Comparison of ENCODE assay signal across 22 cellular contexts in the genomic region with DNA sequence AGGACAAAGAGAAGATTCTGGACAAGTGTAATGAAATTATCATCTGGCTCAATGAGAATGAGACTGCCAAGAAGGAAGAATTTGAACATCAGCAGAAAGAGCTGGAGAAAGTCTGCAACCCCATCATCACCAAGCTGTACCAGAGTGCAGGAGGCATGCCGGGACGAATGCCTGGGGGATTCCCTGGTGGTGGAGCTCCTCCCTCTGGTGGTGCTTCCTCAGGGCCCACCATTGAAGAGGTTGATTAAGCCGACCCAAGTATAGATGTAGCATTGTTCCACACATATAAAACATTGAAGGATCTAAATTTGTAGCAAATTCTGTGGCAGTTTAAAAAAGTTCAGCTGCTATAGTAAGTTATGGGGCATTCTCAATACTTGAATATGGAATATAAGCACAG.
"Had no signal": no experiment of that assay in that cellular context is flagged by ENCODE, and none has a peak within 500 bp of the region (broad histone marks: within the 10 kb centered on the region; RNA-seq: fewer than 3 reads in every experiment).

No MANE protein-coding gene starts in this region.

- H3K4me3 ChIP-seq: esophagus squamous epithelium, lung, suprapubic skin, transverse colon, vagina had no signal

- H3K27me3 ChIP-seq: vagina had no signal

- ATAC-seq: activated CD4-positive, alpha-beta T cell treated with anti-CD3 and anti-CD28 coated beads for 36 hours; activated CD8-positive, alpha-beta memory T cell treated with anti-CD3 and anti-CD28 coated beads, Interleukin-2, amount 10 ng/mL, durations not matched to agents 7 days and 5 days; left lobe of liver had no signal

- H3K4me1 Mint-ChIP-seq: nephron had no signal

- H3K27ac Mint-ChIP-seq: activated CD4-positive, alpha-beta memory T cell treated with anti-CD3 and anti-CD28 coated beads, Interleukin-2, amount 10 ng/mL, durations not matched to agents 7 days and 5 days; activated CD4-positive, alpha-beta T cell treated with anti-CD3 and anti-CD28 coated beads for 36 hours; activated CD8-positive, alpha-beta memory T cell treated with anti-CD3 and anti-CD28 coated beads, Interleukin-2, amount 10 ng/mL, durations not matched to agents 7 days and 5 days; activated naive CD8-positive, alpha-beta T cell treated with anti-CD3 and anti-CD28 coated beads for 36 hours; nephron; stimulated activated naive CD8-positive, alpha-beta T cell treated with anti-CD3 and anti-CD28 coated beads, Interleukin-15, Interleukin-2, amounts not matched to agents 100 ng/mL and 50 ng/mL, for 24 hours; T-helper 1 cell treated with Interleukin-12 subunit alpha and Interleukin-12 subunit beta and Interleukin-4 antibody, amounts not matched to agents 30 μg/mL and 1 μg/mL, for 36 hours had no signal

- H3K4me3 Mint-ChIP-seq: activated CD4-positive, alpha-beta memory T cell treated with anti-CD3 and anti-CD28 coated beads, Interleukin-2, amount 10 ng/mL, durations not matched to agents 7 days and 5 days; activated CD4-positive, alpha-beta T cell treated with anti-CD3 and anti-CD28 coated beads for 36 hours; activated CD8-positive, alpha-beta memory T cell treated with anti-CD3 and anti-CD28 coated beads, Interleukin-2, amount 10 ng/mL, durations not matched to agents 7 days and 5 days; activated naive CD8-positive, alpha-beta T cell treated with anti-CD3 and anti-CD28 coated beads for 36 hours; nephron; stimulated activated naive CD8-positive, alpha-beta T cell treated with anti-CD3 and anti-CD28 coated beads, Interleukin-15, Interleukin-2, amounts not matched to agents 100 ng/mL and 50 ng/mL, for 24 hours; T-helper 1 cell treated with Interleukin-12 subunit alpha and Interleukin-12 subunit beta and Interleukin-4 antibody, amounts not matched to agents 30 μg/mL and 1 μg/mL, for 36 hours had no signal

- H3K27ac ChIP-seq: esophagus squamous epithelium, suprapubic skin, transverse colon, vagina, VCaP had no signal

- H3K9me3 ChIP-seq: esophagus squamous epithelium, suprapubic skin, transverse colon, vagina had no signal

- H3K4me1 ChIP-seq: esophagus squamous epithelium, suprapubic skin, transverse colon, vagina had no signal

- DNase-seq: activated CD4-positive, alpha-beta memory T cell treated with anti-CD3 and anti-CD28 coated beads, Interleukin-2, amount 10 ng/mL, durations not matched to agents 7 days and 5 days; activated CD4-positive, alpha-beta T cell treated with anti-CD3 and anti-CD28 coated beads for 36 hours; activated CD8-positive, alpha-beta memory T cell treated with anti-CD3 and anti-CD28 coated beads, Interleukin-2, amount 10 ng/mL, durations not matched to agents 7 days and 5 days; activated naive CD4-positive, alpha-beta T cell; activated naive CD8-positive, alpha-beta T cell treated with anti-CD3 and anti-CD28 coated beads for 36 hours; amniotic stem cell; dermis blood vessel endothelial cell; effector memory CD4-positive, alpha-beta T cell; esophagus squamous epithelium; hypothalamus; midbrain; occipital lobe; stimulated activated CD4-positive, alpha-beta T cell treated with anti-CD3 and anti-CD28 coated beads, Interleukin-2, amount 100 ng/mL, for 24 hours; transverse colon had no signal

- H3K9me3 Mint-ChIP-seq: activated CD4-positive, alpha-beta memory T cell treated with anti-CD3 and anti-CD28 coated beads, Interleukin-2, amount 10 ng/mL, durations not matched to agents 7 days and 5 days; activated naive CD8-positive, alpha-beta T cell treated with anti-CD3 and anti-CD28 coated beads for 36 hours; nephron; stimulated activated naive CD8-positive, alpha-beta T cell treated with anti-CD3 and anti-CD28 coated beads, Interleukin-15, Interleukin-2, amounts not matched to agents 100 ng/mL and 50 ng/mL, for 24 hours; T-helper 1 cell treated with Interleukin-12 subunit alpha and Interleukin-12 subunit beta and Interleukin-4 antibody, amounts not matched to agents 30 μg/mL and 1 μg/mL, for 36 hours had no signal

- H3K36me3 Mint-ChIP-seq: activated naive CD8-positive, alpha-beta T cell treated with anti-CD3 and anti-CD28 coated beads for 36 hours had no signal

- H3K36me3 ChIP-seq: esophagus squamous epithelium, suprapubic skin, transverse colon, vagina had no signal

- H3K27me3 Mint-ChIP-seq: activated CD4-positive, alpha-beta T cell treated with anti-CD3 and anti-CD28 coated beads for 36 hours; activated naive CD8-positive, alpha-beta T cell treated with anti-CD3 and anti-CD28 coated beads for 36 hours; stimulated activated naive CD8-positive, alpha-beta T cell treated with anti-CD3 and anti-CD28 coated beads, Interleukin-15, Interleukin-2, amounts not matched to agents 100 ng/mL and 50 ng/mL, for 24 hours had no signal
